In genomic region chr9:87530716-87531115, GRCh38 we compare ENCODE assay signal across 17 cellular contexts. TPM values are rescaled to one million over a fixed set of nuclear protein-coding genes. Genes with fewer than 3 reads are reported as not detected.
DNase-seq lines count a peak whose midpoint lies in the region; ATAC-seq and TF ChIP-seq lines count a peak whose summit lies in the region.
"Had no signal": no experiment of that assay in that cellular context is flagged by ENCODE, and none has a peak within 500 bp of the region (broad histone marks: within the 10 kb centered on the region; RNA-seq: fewer than 3 reads in every experiment).

No MANE protein-coding gene starts in this region.

- no peak overlapping the region for H2AK5ac ChIP-seq in trophoblast cell (ENCODE audit: low read length)

- no CpG with 5 or more reads among the region's 4 CpGs for WGBS in trophoblast cell (ENCODE audit: extremely low coverage, insufficient coverage, insufficient read length)
- 72 to 80% methylated on average over 4 of the region's 4 CpGs for WGBS in body of pancreas, 2 donors

- H4K91ac ChIP-seq in trophoblast cell (ENCODE audit: low read depth, low read length): no peak overlapping the region

- no peak overlapping the region for H2AFZ ChIP-seq in trophoblast cell (ENCODE audit: insufficient read depth, low read length, poor library complexity)

- no peaks in the 10 kb centered on the region for H3K27me3 Mint-ChIP-seq in activated T-helper 17 cell treated with anti-CD3 and anti-CD28 coated beads, Interleukin-2, amount 50 U/mL, for 72 hours
- H3K27me3 Mint-ChIP-seq: CD4-positive, CD25-positive, alpha-beta regulatory T cell had no signal

- H2BK12ac ChIP-seq in trophoblast cell (ENCODE audit: low read length): no peak overlapping the region

- H3K4me1 Mint-ChIP-seq in activated T-helper 17 cell treated with anti-CD3 and anti-CD28 coated beads, Interleukin-2, amount 50 U/mL, for 72 hours: peaks cover 3% of the 10 kb centered on the region

- H3K9me3 ChIP-seq in BLaER1 (no peaks in the 10 kb centered on the region), iPS-15b (ENCODE audit: control insufficient read depth, insufficient read depth, low read length) (no peaks in the 10 kb centered on the region), trophoblast cell (ENCODE audit: insufficient read depth, low read depth, low read length) (no peaks in the 10 kb centered on the region), body of pancreas (no peaks in the 10 kb centered on the region)

- peaks cover 2% of the 10 kb centered on the region for H3K79me1 ChIP-seq in trophoblast cell (ENCODE audit: low read length)

- H3K4me2 ChIP-seq in BLaER1 (peak overlapping the region; percentile 47), trophoblast cell (ENCODE audit: low read length) (peak overlapping the region; percentile 1)

- DNase-seq in NCI-H69 (lab: John Stamatoyannopoulos, UW) (peak; percentile 11), trophoblast cell (no peak), OCI-M1 (lab: John Stamatoyannopoulos, UW) (no peak), body of pancreas (no peak)
- DNase-seq in activated naive CD4-positive, alpha-beta T cell treated with anti-CD3 and anti-CD28 coated beads, Interleukin-2, amount 50 U/mL, for 72 hours (ENCODE audit: low spot score in 2 of 2): no peak
- DNase-seq: 8988T; CD4-positive, CD25-positive, alpha-beta regulatory T cell; NCI-H1048; NCI-H446 treated with DMSO at 0.1 percent for 48 hours; NCI-H82; SHP77 had no signal

- H3K27ac ChIP-seq in BLaER1 (no peak overlapping the region), trophoblast cell (ENCODE audit: low read depth, low read length) (no peak overlapping the region), body of pancreas (no peak overlapping the region)

- H3K4me1 ChIP-seq in BLaER1: peaks cover 27% of the 10 kb centered on the region
- H3K4me1 ChIP-seq in iPS-15b (ENCODE audit: control insufficient read depth, insufficient read depth, low read length): peaks cover 24% of the 10 kb centered on the region
- peaks cover 14 to 23% of the 10 kb centered on the region in 2 experiments for H3K4me1 ChIP-seq in trophoblast cell (ENCODE audit: control insufficient read depth in 1 of 2, insufficient read depth in 2 of 2, low read length in 2 of 2)
- peaks cover 26% of the 10 kb centered on the region for H3K4me1 ChIP-seq in body of pancreas

- H3K36me3 Mint-ChIP-seq in activated T-helper 17 cell treated with anti-CD3 and anti-CD28 coated beads, Interleukin-2, amount 50 U/mL, for 72 hours (ENCODE audit: low read depth): no peaks in the 10 kb centered on the region
- no peaks in the 10 kb centered on the region for H3K36me3 Mint-ChIP-seq in activated naive CD4-positive, alpha-beta T cell treated with anti-CD3 and anti-CD28 coated beads, Interleukin-2, amount 50 U/mL, for 72 hours
- H3K36me3 Mint-ChIP-seq: CD4-positive, CD25-positive, alpha-beta regulatory T cell had no signal

- H3K14ac ChIP-seq in trophoblast cell (ENCODE audit: low read length): no peak overlapping the region

- no peak overlapping the region for H3K4me3 ChIP-seq in BLaER1
- peak overlapping the region; percentile 6 for H3K4me3 ChIP-seq in iPS-15b (ENCODE audit: low read depth, low read length)
- no peak overlapping the region for H3K4me3 ChIP-seq in trophoblast cell (ENCODE audit: low read depth, low read length)
- no peak overlapping the region for H3K4me3 ChIP-seq in body of pancreas
- H3K4me3 ChIP-seq: GM12878, K562 had no signal

- H3K23ac ChIP-seq in trophoblast cell (ENCODE audit: low read length): no peak overlapping the region

- H3K18ac ChIP-seq in trophoblast cell (ENCODE audit: low read length): no peak overlapping the region

- intact Hi-C loops in body of pancreas (cut with DNase I): no loop called here

- H3K9ac ChIP-seq in BLaER1: no peak overlapping the region
- H3K9ac ChIP-seq in iPS-15b (ENCODE audit: low read depth, low read length): no peak overlapping the region
- no peak overlapping the region for H3K9ac ChIP-seq in trophoblast cell (ENCODE audit: low read length)

- H3K36me3 ChIP-seq in BLaER1 (no peaks in the 10 kb centered on the region), iPS-15b (ENCODE audit: control insufficient read depth, insufficient read depth, low read length) (no peaks in the 10 kb centered on the region), trophoblast cell (ENCODE audit: control insufficient read depth in 1 of 2, insufficient read depth in 2 of 2, low read length in 2 of 2) (peaks cover 0 to 4% of the 10 kb centered on the region in 2 experiments), body of pancreas (replicated peaks in 1 of 2; ENCODE audit: insufficient read depth in 1 of 2, low read depth in 2 of 2) (no peaks in the 10 kb centered on the region)

- ATAC-seq in activated T-helper 17 cell treated with anti-CD3 and anti-CD28 coated beads, Interleukin-2, amount 50 U/mL, for 72 hours (replicated peaks): no peak
- ATAC-seq in activated naive CD4-positive, alpha-beta T cell treated with anti-CD3 and anti-CD28 coated beads, Interleukin-2, amount 50 U/mL, for 72 hours: no peak
- ATAC-seq in body of pancreas: no peak
- ATAC-seq: GM12878, HCT116, K562 had no signal

- H2BK120ac ChIP-seq in trophoblast cell (ENCODE audit: insufficient read depth, low read length, poor library complexity): no peak overlapping the region

- H3K27ac Mint-ChIP-seq in activated T-helper 17 cell treated with anti-CD3 and anti-CD28 coated beads, Interleukin-2, amount 50 U/mL, for 72 hours: no peak overlapping the region
- peak overlapping the region in 1 of 2 donors; percentile 22 for H3K27ac Mint-ChIP-seq in activated naive CD4-positive, alpha-beta T cell treated with anti-CD3 and anti-CD28 coated beads, Interleukin-2, amount 50 U/mL, for 72 hours

- TF ChIP-seq POLR2A in body of pancreas (IDR thresholded peaks at IDR 0.05): no peak

- H3K79me2 ChIP-seq in trophoblast cell (ENCODE audit: control insufficient read depth, insufficient read depth, low read length, poor library complexity): peaks cover 3% of the 10 kb centered on the region

- H3K4me3 Mint-ChIP-seq in activated T-helper 17 cell treated with anti-CD3 and anti-CD28 coated beads, Interleukin-2, amount 50 U/mL, for 72 hours: no peak overlapping the region
- H3K4me3 Mint-ChIP-seq: CD4-positive, CD25-positive, alpha-beta regulatory T cell had no signal

- no peak overlapping the region for H4K8ac ChIP-seq in trophoblast cell (ENCODE audit: low read depth, low read length)

- H3K9me3 Mint-ChIP-seq in activated T-helper 17 cell treated with anti-CD3 and anti-CD28 coated beads, Interleukin-2, amount 50 U/mL, for 72 hours: no peaks in the 10 kb centered on the region
- no peaks in the 10 kb centered on the region for H3K9me3 Mint-ChIP-seq in activated naive CD4-positive, alpha-beta T cell treated with anti-CD3 and anti-CD28 coated beads, Interleukin-2, amount 50 U/mL, for 72 hours
- H3K9me3 Mint-ChIP-seq: CD4-positive, CD25-positive, alpha-beta regulatory T cell had no signal

- no peaks in the 10 kb centered on the region for H4K20me1 ChIP-seq in BLaER1

- peak overlapping the region; percentile 80 for H3K4ac ChIP-seq in trophoblast cell (ENCODE audit: low read depth, low read length)

- no peak overlapping the region for H4K12ac ChIP-seq in trophoblast cell (ENCODE audit: low read depth, low read length)

- H3K27me3 ChIP-seq in BLaER1: no peaks in the 10 kb centered on the region
- H3K27me3 ChIP-seq in iPS-15b (ENCODE audit: control insufficient read depth, insufficient read depth, low read length): no peaks in the 10 kb centered on the region
- no peaks in the 10 kb centered on the region for H3K27me3 ChIP-seq in trophoblast cell (ENCODE audit: insufficient read depth, low read length)
- no peaks in the 10 kb centered on the region for H3K27me3 ChIP-seq in body of pancreas

- TF ChIP-seq CTCF in body of pancreas (IDR thresholded peaks at IDR 0.05): no peak

- H2BK5ac ChIP-seq in trophoblast cell (ENCODE audit: low read depth, low read length, poor library complexity): no peak overlapping the region

RNA-seq across cellular contexts. Expression of gene DAPK1, which starts 33.0 kb away (rescaled TPM):
- polyA plus RNA-seq in trophoblast cell (2013): 19.7 and 20.7 TPM in 2 replicates
- total RNA-seq in activated T-helper 17 cell treated with anti-CD3 and anti-CD28 coated beads, Interleukin-2, amount 50 U/mL, for 72 hours: 1 to 10 TPM; 1.5 to 2.0 TPM
- total RNA-seq in activated naive CD4-positive, alpha-beta T cell treated with anti-CD3 and anti-CD28 coated beads, Interleukin-2, amount 50 U/mL, for 72 hours: 1 to 10 TPM; 1.6 to 2.3 TPM
- 100 to 1,000 TPM in 1 of 2 donors, 10 to 100 TPM in 1; 79.6 to 152 TPM for total RNA-seq in body of pancreas

Comparison
In these comparisons a context has a peak if more than half of its experiments do, and no peak if none do; other contexts are left out.
1. RNA of gene DAPK1, which starts 33.0 kb away (total RNA-seq): 79.6 to 152 TPM in body of pancreas; 1.6 to 2.3 TPM in activated naive CD4-positive, alpha-beta T cell treated with anti-CD3 and anti-CD28 coated beads, Interleukin-2, amount 50 U/mL, for 72 hours and 1.5 to 2.0 TPM in activated T-helper 17 cell treated with anti-CD3 and anti-CD28 coated beads, Interleukin-2, amount 50 U/mL, for 72 hours; every median in the first group is over 10 times any median in the second.